ENCODE assay signal across 1 cellular context in genomic region chr20:23420943-23421925, GRCh38.
TF ChIP-seq lines count a peak whose summit lies in the region.

Gene NAPB (minus strand): TSS chr20:23421488. CDS start chr20:23421402, 86 bp downstream.

TF ChIP-seq in HepG2, 621 proteins besides CTCF, POLR2A, EP300 and RAD21 (continued from another document and continues in another):
- TF ChIP-seq, protein P1, sequence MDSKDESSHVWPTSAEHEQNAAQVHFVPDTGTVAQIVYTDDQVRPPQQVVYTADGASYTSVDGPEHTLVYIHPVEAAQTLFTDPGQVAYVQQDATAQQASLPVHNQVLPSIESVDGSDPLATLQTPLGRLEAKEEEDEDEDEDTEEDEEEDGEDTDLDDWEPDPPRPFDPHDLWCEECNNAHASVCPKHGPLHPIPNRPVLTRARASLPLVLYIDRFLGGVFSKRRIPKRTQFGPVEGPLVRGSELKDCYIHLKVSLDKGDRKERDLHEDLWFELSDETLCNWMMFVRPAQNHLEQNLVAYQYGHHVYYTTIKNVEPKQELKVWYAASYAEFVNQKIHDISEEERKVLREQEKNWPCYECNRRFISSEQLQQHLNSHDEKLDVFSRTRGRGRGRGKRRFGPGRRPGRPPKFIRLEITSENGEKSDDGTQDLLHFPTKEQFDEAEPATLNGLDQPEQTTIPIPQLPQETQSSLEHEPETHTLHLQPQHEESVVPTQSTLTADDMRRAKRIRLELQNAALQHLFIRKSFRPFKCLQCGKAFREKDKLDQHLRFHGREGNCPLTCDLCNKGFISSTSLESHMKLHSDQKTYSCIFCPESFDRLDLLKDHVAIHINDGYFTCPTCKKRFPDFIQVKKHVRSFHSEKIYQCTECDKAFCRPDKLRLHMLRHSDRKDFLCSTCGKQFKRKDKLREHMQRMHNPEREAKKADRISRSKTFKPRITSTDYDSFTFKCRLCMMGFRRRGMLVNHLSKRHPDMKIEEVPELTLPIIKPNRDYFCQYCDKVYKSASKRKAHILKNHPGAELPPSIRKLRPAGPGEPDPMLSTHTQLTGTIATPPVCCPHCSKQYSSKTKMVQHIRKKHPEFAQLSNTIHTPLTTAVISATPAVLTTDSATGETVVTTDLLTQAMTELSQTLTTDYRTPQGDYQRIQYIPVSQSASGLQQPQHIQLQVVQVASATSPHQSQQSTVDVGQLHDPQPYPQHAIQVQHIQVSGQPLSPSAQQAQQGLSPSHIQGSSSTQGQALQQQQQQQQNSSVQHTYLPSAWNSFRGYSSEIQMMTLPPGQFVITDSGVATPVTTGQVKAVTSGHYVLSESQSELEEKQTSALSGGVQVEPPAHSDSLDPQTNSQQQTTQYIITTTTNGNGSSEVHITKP (CRISPR knock-in tag; IDR thresholded peaks at IDR 0.05; ENCODE audit: low read depth): peak; percentile 64; the same call in 1 of the 2 replicates
- TF ChIP-seq, protein P2, sequence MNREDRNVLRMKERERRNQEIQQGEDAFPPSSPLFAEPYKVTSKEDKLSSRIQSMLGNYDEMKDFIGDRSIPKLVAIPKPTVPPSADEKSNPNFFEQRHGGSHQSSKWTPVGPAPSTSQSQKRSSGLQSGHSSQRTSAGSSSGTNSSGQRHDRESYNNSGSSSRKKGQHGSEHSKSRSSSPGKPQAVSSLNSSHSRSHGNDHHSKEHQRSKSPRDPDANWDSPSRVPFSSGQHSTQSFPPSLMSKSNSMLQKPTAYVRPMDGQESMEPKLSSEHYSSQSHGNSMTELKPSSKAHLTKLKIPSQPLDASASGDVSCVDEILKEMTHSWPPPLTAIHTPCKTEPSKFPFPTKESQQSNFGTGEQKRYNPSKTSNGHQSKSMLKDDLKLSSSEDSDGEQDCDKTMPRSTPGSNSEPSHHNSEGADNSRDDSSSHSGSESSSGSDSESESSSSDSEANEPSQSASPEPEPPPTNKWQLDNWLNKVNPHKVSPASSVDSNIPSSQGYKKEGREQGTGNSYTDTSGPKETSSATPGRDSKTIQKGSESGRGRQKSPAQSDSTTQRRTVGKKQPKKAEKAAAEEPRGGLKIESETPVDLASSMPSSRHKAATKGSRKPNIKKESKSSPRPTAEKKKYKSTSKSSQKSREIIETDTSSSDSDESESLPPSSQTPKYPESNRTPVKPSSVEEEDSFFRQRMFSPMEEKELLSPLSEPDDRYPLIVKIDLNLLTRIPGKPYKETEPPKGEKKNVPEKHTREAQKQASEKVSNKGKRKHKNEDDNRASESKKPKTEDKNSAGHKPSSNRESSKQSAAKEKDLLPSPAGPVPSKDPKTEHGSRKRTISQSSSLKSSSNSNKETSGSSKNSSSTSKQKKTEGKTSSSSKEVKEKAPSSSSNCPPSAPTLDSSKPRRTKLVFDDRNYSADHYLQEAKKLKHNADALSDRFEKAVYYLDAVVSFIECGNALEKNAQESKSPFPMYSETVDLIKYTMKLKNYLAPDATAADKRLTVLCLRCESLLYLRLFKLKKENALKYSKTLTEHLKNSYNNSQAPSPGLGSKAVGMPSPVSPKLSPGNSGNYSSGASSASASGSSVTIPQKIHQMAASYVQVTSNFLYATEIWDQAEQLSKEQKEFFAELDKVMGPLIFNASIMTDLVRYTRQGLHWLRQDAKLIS (CRISPR knock-in tag; IDR thresholded peaks at IDR 0.05): 0 out of 2 replicates have a peak, but pooled peaks have one; percentile 61
- TF ChIP-seq ZNF253 (CRISPR knock-in tag; IDR thresholded peaks at IDR 0.05; ENCODE audit: borderline replicate concordance) (no peak), SAFB2 (CRISPR knock-in tag; IDR thresholded peaks at IDR 0.05; ENCODE audit: borderline replicate concordance, low read depth) (peak; percentile 84), SMARCC2 (IDR thresholded peaks at IDR 0.05) (no peak), MXI1 (IDR thresholded peaks at IDR 0.05; ENCODE audit: borderline replicate concordance, low read depth, low read length) (peak; percentile 95; the same call in 1 of the 3 replicates), RARG (CRISPR knock-in tag; IDR thresholded peaks at IDR 0.05; ENCODE audit: low read depth) (no peak), MIER2 (CRISPR knock-in tag; IDR thresholded peaks at IDR 0.05) (no peak), ZNF225 (CRISPR knock-in tag; IDR thresholded peaks at IDR 0.05) (peak; percentile 37; the same call in 1 of the 2 replicates), ZNF501 (CRISPR knock-in tag; IDR thresholded peaks at IDR 0.05) (peak; percentile 97), POLR2G (IDR thresholded peaks at IDR 0.05; ENCODE audit: low read depth, low read length) (peak; percentile 95), ZNF326 (CRISPR knock-in tag; IDR thresholded peaks at IDR 0.05; ENCODE audit: borderline replicate concordance) (no peak), SRSF4 (IDR thresholded peaks at IDR 0.05; ENCODE audit: low read depth, low read length, poor library complexity, severe bottlenecking) (no peak), ZNF446 (CRISPR knock-in tag; IDR thresholded peaks at IDR 0.05) (no peak), ZNF598 (CRISPR knock-in tag; IDR thresholded peaks at IDR 0.05; ENCODE audit: borderline replicate concordance) (0 out of 2 replicates have a peak, but pooled peaks have one; percentile 43), ZNF619 (CRISPR knock-in tag; IDR thresholded peaks at IDR 0.05) (peak; percentile 71; the same call in 1 of the 2 replicates), NR2F2 (IDR thresholded peaks at IDR 0.05; ENCODE audit: borderline replicate concordance, low read depth) (no peak), ZBTB40 (IDR thresholded peaks at IDR 0.05) (no peak), ZBTB40 (CRISPR knock-in tag; IDR thresholded peaks at IDR 0.05) (peak; percentile 52; the same call in 1 of the 2 replicates), ARID4A (CRISPR knock-in tag; IDR thresholded peaks at IDR 0.05; ENCODE audit: borderline replicate concordance) (peak; percentile 96), RAD51 (IDR thresholded peaks at IDR 0.05; ENCODE audit: borderline replicate concordance) (no peak), ZNF652 (CRISPR knock-in tag; IDR thresholded peaks at IDR 0.05; ENCODE audit: borderline replicate concordance, low read depth) (no peak), ZFP37 (CRISPR knock-in tag; IDR thresholded peaks at IDR 0.05; ENCODE audit: borderline replicate concordance) (peak; percentile 60; the same call in 1 of the 2 replicates)
- TF ChIP-seq, protein P3, sequence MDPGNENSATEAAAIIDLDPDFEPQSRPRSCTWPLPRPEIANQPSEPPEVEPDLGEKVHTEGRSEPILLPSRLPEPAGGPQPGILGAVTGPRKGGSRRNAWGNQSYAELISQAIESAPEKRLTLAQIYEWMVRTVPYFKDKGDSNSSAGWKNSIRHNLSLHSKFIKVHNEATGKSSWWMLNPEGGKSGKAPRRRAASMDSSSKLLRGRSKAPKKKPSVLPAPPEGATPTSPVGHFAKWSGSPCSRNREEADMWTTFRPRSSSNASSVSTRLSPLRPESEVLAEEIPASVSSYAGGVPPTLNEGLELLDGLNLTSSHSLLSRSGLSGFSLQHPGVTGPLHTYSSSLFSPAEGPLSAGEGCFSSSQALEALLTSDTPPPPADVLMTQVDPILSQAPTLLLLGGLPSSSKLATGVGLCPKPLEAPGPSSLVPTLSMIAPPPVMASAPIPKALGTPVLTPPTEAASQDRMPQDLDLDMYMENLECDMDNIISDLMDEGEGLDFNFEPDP (CRISPR knock-in tag; conservative IDR thresholded peaks at IDR 0.05): peak; percentile 84; the same call in 1 of the 2 replicates
- TF ChIP-seq, protein P4, sequence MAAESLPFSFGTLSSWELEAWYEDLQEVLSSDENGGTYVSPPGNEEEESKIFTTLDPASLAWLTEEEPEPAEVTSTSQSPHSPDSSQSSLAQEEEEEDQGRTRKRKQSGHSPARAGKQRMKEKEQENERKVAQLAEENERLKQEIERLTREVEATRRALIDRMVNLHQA (CRISPR knock-in tag; IDR thresholded peaks at IDR 0.05): no peak
- TF ChIP-seq, protein P5, sequence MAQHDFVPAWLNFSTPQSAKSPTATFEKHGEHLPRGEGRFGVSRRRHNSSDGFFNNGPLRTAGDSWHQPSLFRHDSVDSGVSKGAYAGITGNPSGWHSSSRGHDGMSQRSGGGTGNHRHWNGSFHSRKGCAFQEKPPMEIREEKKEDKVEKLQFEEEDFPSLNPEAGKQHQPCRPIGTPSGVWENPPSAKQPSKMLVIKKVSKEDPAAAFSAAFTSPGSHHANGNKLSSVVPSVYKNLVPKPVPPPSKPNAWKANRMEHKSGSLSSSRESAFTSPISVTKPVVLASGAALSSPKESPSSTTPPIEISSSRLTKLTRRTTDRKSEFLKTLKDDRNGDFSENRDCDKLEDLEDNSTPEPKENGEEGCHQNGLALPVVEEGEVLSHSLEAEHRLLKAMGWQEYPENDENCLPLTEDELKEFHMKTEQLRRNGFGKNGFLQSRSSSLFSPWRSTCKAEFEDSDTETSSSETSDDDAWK (CRISPR knock-in tag; IDR thresholded peaks at IDR 0.05): no peak
